Comparison of ENCODE assay signal across 1 cellular context in genomic region chr1:99672500-99673213, GRCh38.
TF ChIP-seq lines count a peak whose summit lies in the region.

No MANE protein-coding gene starts in this region.

TF ChIP-seq in SK-N-SH, 30 proteins besides CTCF, POLR2A, EP300 and RAD21 (continued from another document):
- TF ChIP-seq REST (IDR thresholded peaks at IDR 0.05; ENCODE audit: low read depth, low read length) (no peak), TAF1 (IDR thresholded peaks at IDR 0.05; ENCODE audit: borderline replicate concordance, low read depth, low read length) (no peak)
- TF ChIP-seq, protein P1, sequence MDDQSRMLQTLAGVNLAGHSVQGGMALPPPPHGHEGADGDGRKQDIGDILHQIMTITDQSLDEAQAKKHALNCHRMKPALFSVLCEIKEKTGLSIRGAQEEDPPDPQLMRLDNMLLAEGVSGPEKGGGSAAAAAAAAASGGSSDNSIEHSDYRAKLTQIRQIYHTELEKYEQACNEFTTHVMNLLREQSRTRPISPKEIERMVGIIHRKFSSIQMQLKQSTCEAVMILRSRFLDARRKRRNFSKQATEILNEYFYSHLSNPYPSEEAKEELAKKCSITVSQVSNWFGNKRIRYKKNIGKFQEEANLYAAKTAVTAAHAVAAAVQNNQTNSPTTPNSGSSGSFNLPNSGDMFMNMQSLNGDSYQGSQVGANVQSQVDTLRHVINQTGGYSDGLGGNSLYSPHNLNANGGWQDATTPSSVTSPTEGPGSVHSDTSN (IDR thresholded peaks at IDR 0.05), result no peak
